Comparison of ENCODE assay signal across 1 cellular context in genomic region chr17:28727727-28728363, GRCh38.
TF ChIP-seq lines count a peak whose summit lies in the region.

No MANE protein-coding gene starts in this region.

TF ChIP-seq in HEK293, 187 proteins besides CTCF, POLR2A, EP300 and RAD21 (continued from another document):
- TF ChIP-seq ZNF398 (tag by site-specific recombination; IDR thresholded peaks at IDR 0.05) (peak; percentile 71), ZNF529 (tag by site-specific recombination; IDR thresholded peaks at IDR 0.05; ENCODE audit: insufficient replicate concordance) (no peak), YY1 (tag by site-specific recombination; IDR thresholded peaks at IDR 0.05) (no peak), ZNF560 (tag by site-specific recombination; IDR thresholded peaks at IDR 0.05; ENCODE audit: borderline replicate concordance) (no peak), ZNF561 (tag by site-specific recombination; IDR thresholded peaks at IDR 0.05; ENCODE audit: borderline replicate concordance) (no peak), BCL11A (tag by site-specific recombination; IDR thresholded peaks at IDR 0.05; ENCODE audit: low read depth) (no peak; the same call in 1 of the 2 replicates)
